Comparison of ENCODE assay signal across 8 cellular contexts in the genomic region with DNA sequence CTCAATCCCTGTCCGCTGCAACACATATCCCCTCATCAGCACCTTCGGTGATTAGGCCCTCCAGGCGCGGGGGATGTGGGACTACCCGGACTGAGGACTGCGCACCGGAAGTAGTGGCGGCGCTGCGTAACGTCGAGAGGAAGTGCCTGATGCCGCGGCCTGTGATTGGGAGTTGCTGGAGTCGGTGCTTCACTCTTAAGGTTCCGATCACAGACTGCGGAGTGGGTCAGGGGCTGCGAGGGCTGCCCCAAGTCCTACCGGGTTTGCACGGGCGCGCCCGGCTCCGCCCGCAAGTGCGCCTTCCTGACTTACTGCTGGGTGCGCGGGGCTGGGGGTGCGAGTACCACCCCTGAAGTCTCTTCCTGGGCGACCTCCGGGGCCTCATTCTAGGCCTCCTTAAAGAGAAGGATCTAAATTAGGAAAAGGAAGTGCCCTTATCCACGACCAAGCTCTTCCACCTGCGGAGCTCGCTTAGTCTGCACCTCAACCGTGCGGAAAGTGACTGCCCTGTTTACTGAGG. TPM values are rescaled to one million over a fixed set of nuclear protein-coding genes. Genes with fewer than 3 reads are reported as not detected.
A peak's percentile ranks its signal among the peaks of the same experiment; 100 is the strongest.
DNase-seq lines count a peak whose midpoint lies in the region; ATAC-seq and TF ChIP-seq lines count a peak whose summit lies in the region.

A gene (plus strand): TSS at position 192 of the 520 bp plus-strand sequence. CDS start 1,822 bp downstream, outside the sequence.

- H3K27ac Mint-ChIP-seq in activated B cell treated with CpG ODN at 0.5 μM for 24 hours, result peak within 1 kb of the TSS; percentile 74

- H3K36me3 Mint-ChIP-seq in activated B cell treated with CpG ODN at 0.5 μM for 24 hours (ENCODE audit: low read depth), result peaks cover 38% of the 10 kb centered on the region

- H3K36me3 ChIP-seq in smooth muscle cell (ENCODE audit: low read depth), result peaks cover 6% of the 10 kb centered on the region

- H3K4me2 ChIP-seq in smooth muscle cell, result peak within 1 kb of the TSS; percentile 95

- no peaks in the 10 kb centered on the region for H3K9me3 ChIP-seq in smooth muscle cell (replicated peaks; ENCODE audit: low read depth)

- no peak within 1 kb of the TSS for H3K27ac ChIP-seq in smooth muscle cell (ENCODE audit: low read depth)

- intact Hi-C loops in activated B cell treated with CpG ODN at 0.5 μM for 24 hours (cut with micrococcal nuclease), result loop anchor here (1.0 to 10.0 kb wide), 6 partner anchors 186 to 568 kb away; a partner anchor contains a TSS

- peaks cover 10% of the 10 kb centered on the region for H3K79me2 ChIP-seq in smooth muscle cell (ENCODE audit: low read depth)

- peaks cover 32% of the 10 kb centered on the region for H3K27me3 Mint-ChIP-seq in activated B cell treated with CpG ODN at 0.5 μM for 24 hours

- ATAC-seq in GM18873 (IDR thresholded peaks at IDR 0.05; ENCODE audit: low FRiP score, unreplicated experiment) (peak; percentile 94), HG03108 (IDR thresholded peaks at IDR 0.05; ENCODE audit: unreplicated experiment) (peak; percentile 98), activated B cell treated with CpG ODN at 0.5 μM for 24 hours (ENCODE audit: low read depth) (peak; percentile 99)

- peak within 1 kb of the TSS; percentile 90 for H3K9ac ChIP-seq in smooth muscle cell (ENCODE audit: low read depth)

- DNase-seq in AG04449 (ENCODE audit: low read depth, low spot score) (peak; percentile 61), NCI-H2227 treated with DMSO at 0.1 percent for 48 hours (lab: John Stamatoyannopoulos, UW) (peak; percentile 92), activated B cell treated with CpG ODN at 0.5 μM for 24 hours (peak; percentile 83), cardiac fibroblast (ENCODE audit: low read depth in 2 of 2) (peak; percentile 97), iPS-NIHi7 (ENCODE audit: extremely low spot score) (peak; percentile 83), smooth muscle cell (lab: John Stamatoyannopoulos, UW; ENCODE audit: unreplicated experiment) (peak; percentile 54)

- H3K4me1 Mint-ChIP-seq in activated B cell treated with CpG ODN at 0.5 μM for 24 hours, result peaks cover 20% of the 10 kb centered on the region

- H3K4me1 ChIP-seq in smooth muscle cell (ENCODE audit: low read depth), result peaks cover 8% of the 10 kb centered on the region

- peak within 1 kb of the TSS; percentile 94 for H3K4me3 Mint-ChIP-seq in activated B cell treated with CpG ODN at 0.5 μM for 24 hours

- no peaks in the 10 kb centered on the region for H3F3A ChIP-seq in smooth muscle cell (ENCODE audit: low read depth)

- 2% methylated on average over 27 of the region's 36 CpGs for WGBS in smooth muscle cell (ENCODE audit: low lambda C conversion rate)

- POLR2A ChIA-PET in AG04449 (lab: Yijun Ruan, JAX), result interaction anchor here (0.7 to 1.4 kb wide), 2 partner anchors 61 to 149 kb away, joined by 3 read pairs; a partner anchor contains a TSS
- POLR2A ChIA-PET in activated B cell treated with CpG ODN at 0.5 μM for 24 hours (lab: Charles Lee), result interaction anchor here (1.0 to 1.7 kb wide), 3 partner anchors 185 to 522 kb away, joined by 3 to 8 read pairs (median 3); a partner anchor contains a TSS

- H3K4me3 ChIP-seq in AG04449 (ENCODE audit: low read depth, low read length), result peak within 1 kb of the TSS; percentile 88
- H3K4me3 ChIP-seq in cardiac fibroblast (replicated peaks in 1 of 2; ENCODE audit: low read depth in 2 of 2, low read length in 2 of 2), result peak within 1 kb of the TSS; percentile 90 to 91
- peak within 1 kb of the TSS; percentile 85 for H3K4me3 ChIP-seq in smooth muscle cell

- TF ChIP-seq CTCF in AG04449 (IDR thresholded peaks at IDR 0.05; ENCODE audit: insufficient read depth, low read length, missing control alignments) (no peak), activated B cell treated with CpG ODN at 0.5 μM for 24 hours (IDR thresholded peaks at IDR 0.05) (no peak), cardiac fibroblast (IDR thresholded peaks at IDR 0.05; ENCODE audit: low read depth, low read length) (no peak), smooth muscle cell (IDR thresholded peaks at IDR 0.05; ENCODE audit: borderline replicate concordance, insufficient read depth, poor library complexity, severe bottlenecking) (no peak)

- peaks cover 3% of the 10 kb centered on the region for H3K9me3 Mint-ChIP-seq in activated B cell treated with CpG ODN at 0.5 μM for 24 hours

- CTCF ChIA-PET in AG04449 (lab: Yijun Ruan, JAX), result interaction anchor here (1.0 to 2.8 kb wide), 5 partner anchors 10 to 313 kb away, joined by 3 to 32 read pairs (median 4); no protein-coding TSS in a partner anchor
- CTCF ChIA-PET in activated B cell treated with CpG ODN at 0.5 μM for 24 hours (lab: Charles Lee), result interaction anchor here (1.1 to 1.2 kb wide), 2 partner anchors 10 to 569 kb away, joined by 3 to 4 read pairs; a partner anchor contains a TSS

- peak within 1 kb of the TSS; percentile 99 for H2AFZ ChIP-seq in smooth muscle cell (ENCODE audit: low read depth)

- peaks cover 30% of the 10 kb centered on the region for H3K27me3 ChIP-seq in smooth muscle cell (ENCODE audit: low read depth)

- H4K20me1 ChIP-seq in smooth muscle cell (ENCODE audit: low read depth), result no peaks in the 10 kb centered on the region

RNA-seq across cellular contexts. Expression of the gene that starts here (rescaled TPM):
- 28.3 and 40.5 TPM in 2 replicates for total RNA-seq in activated B cell treated with CpG ODN at 0.5 μM for 24 hours
- 31.7 and 34.3 TPM in 2 replicates for total RNA-seq in smooth muscle cell
- polyA plus RNA-seq in smooth muscle cell, result 29.9 and 37.1 TPM in 2 replicates
